ENCODE assay signal across 36 cellular contexts in the genomic region with DNA sequence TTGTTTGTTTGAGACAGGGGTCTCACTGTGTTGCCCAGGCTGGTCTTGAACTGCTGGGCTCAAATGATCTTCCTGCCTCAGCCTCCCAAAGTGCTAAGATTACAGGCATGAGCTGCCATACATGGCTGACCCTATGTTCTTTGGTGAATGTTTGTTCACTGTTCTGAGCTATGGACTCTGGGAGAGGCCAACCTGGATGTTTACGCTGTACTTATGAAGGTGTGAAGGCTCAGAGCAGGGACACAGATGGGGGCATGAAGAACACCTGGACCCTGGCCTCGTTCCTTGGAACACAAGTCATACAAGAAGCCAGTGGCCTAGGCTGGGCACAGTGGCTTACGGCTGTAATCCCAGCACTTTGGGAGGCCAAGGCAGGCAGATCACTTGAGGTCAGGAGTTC.
"Had no signal": no experiment of that assay in that cellular context is flagged by ENCODE, and none has a peak within 500 bp of the region (broad histone marks: within the 10 kb centered on the region; RNA-seq: fewer than 3 reads in every experiment).

No MANE protein-coding gene starts in this region.

- H3K36me3 ChIP-seq: MG63 had no signal

- H3K27me3 ChIP-seq: MG63 had no signal

- DNase-seq: Karpas-422, Kasumi-1, MG63, MM.1S, MV-4-11, NCI-H1048, NCI-H1092, NCI-H1092 treated with DMSO at 0.1 percent for 48 hours, NCI-H1105, NCI-H1105 treated with DMSO at 0.1 percent for 48 hours, NCI-H1417, NCI-H1417 treated with DMSO at 0.1 percent for 48 hours, NCI-H1436, NCI-H1436 treated with DMSO at 0.1 percent for 48 hours, NCI-H146, NCI-H1694, NCI-H1694 treated with DMSO at 0.1 percent for 48 hours, NCI-H187, NCI-H187 treated with DMSO at 0.1 percent for 48 hours, NCI-H1930, NCI-H2029, NCI-H2029 treated with DMSO at 0.1 percent for 48 hours, NCI-H2081, NCI-H2081 treated with DMSO at 0.1 percent for 48 hours, NCI-H2107, NCI-H2171, NCI-H2171 treated with DMSO at 0.1 percent for 48 hours, NCI-H2227 treated with DMSO at 0.1 percent for 48 hours, NCI-H226, NCI-H345, NCI-H446, NCI-H446 treated with DMSO at 0.1 percent for 48 hours, NCI-H510A, NCI-H510A treated with DMSO at 0.1 percent for 48 hours, NCI-H524, NCI-H524 treated with DMSO at 0.1 percent for 48 hours had no signal

- H3K9me3 ChIP-seq: MG63 had no signal

- H3K4me3 ChIP-seq: MG63 had no signal
